In the genomic region with DNA sequence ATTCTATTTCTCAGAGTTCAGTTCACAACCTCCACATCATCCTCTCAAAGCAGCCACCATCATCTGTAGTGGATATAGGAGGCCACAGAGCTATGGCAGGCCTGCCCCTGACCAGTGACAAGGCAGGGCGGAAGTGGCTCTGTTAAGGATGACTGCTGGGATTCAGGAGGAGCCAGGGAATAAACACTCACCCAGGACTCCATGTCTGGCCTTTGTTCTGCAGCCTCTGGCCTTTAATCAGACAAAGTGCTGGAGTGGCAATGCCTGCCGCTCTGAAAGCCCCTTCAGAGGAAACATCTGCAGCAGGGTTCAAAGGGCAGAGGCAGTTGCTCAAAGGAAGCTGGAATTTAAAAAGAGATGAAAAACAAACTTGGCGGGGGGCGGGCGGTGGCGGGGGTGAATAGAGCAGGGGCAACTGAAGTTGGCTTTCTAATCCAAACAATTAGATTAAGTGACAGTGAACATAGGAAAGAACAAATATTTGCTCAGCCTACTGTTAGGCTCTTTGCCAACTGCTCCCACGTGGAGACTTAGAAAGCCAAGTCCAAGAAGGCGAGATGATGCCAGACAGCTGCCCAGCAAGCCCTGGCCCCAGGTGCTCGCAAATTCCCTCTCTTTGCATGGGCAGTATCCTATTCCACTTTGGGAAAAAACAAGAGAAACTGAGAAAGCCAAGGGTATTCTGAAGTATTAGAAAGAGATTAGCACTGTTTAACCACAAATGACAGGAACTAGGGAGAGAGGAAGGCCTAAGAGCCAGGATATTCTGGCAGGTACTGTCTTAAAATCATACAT, we compare ENCODE assay signal across 8 cellular contexts. TPM values are rescaled to one million over a fixed set of nuclear protein-coding genes. Genes with fewer than 3 reads are reported as not detected.
DNase-seq lines count a peak whose midpoint lies in the region; ATAC-seq and TF ChIP-seq lines count a peak whose summit lies in the region.

No MANE protein-coding gene starts in this region.

- peak overlapping the region; percentile 26; the same call in 1 of the 2 replicates for H3K4me2 ChIP-seq in GM23338

- no peaks in the 10 kb centered on the region for H3K9me2 ChIP-seq in GM23338 (ENCODE audit: insufficient read depth)

- H3K9me3 Mint-ChIP-seq in GM23338 = no peaks in the 10 kb centered on the region

- no peak overlapping the region for H3K9ac ChIP-seq in rectal smooth muscle tissue (ENCODE audit: low read length)

- H3K27me3 ChIP-seq in GM23338 (ENCODE audit: insufficient read depth) (peaks cover 11% of the 10 kb centered on the region), rectal smooth muscle tissue (ENCODE audit: control insufficient read depth, insufficient read depth, low read length) (no peaks in the 10 kb centered on the region)

- H3K79me2 ChIP-seq in GM23338 (replicated peaks; ENCODE audit: insufficient read depth) = peaks cover 6% of the 10 kb centered on the region; the same call in 1 of the 2 replicates

- TF ChIP-seq CTCF in GM23338 (conservative IDR thresholded peaks at IDR 0.05; ENCODE audit: low read depth in 2 of 2) = no peak

- H4K20me1 ChIP-seq in GM23338 (replicated peaks; ENCODE audit: insufficient read depth) = no peaks in the 10 kb centered on the region

- H3K4me1 ChIP-seq in GM23338 (ENCODE audit: insufficient read depth) (peaks cover 21% of the 10 kb centered on the region; the same call in 1 of the 2 replicates), rectal smooth muscle tissue (ENCODE audit: control insufficient read depth, insufficient read depth, low read length) (no peaks in the 10 kb centered on the region)

- H3K27me3 Mint-ChIP-seq in GM23338 (ENCODE audit: insufficient read depth, low read depth, poor library complexity) = peaks cover 15% of the 10 kb centered on the region

- DNase-seq in GM23338 (ENCODE audit: low spot score) (no peak), NCI-H2227 (lab: John Stamatoyannopoulos, UW; ENCODE audit: unreplicated experiment) (peak; percentile 86), caudate nucleus (lab: John Stamatoyannopoulos, UW) (peak in 1 of 61 donors; percentile 6), hypothalamus (lab: John Stamatoyannopoulos, UW) (no peak), T1000 (lab: John Stamatoyannopoulos, UW) (no peak)

- H3K4me3 ChIP-seq in GM23338 (no peak overlapping the region), rectal smooth muscle tissue (ENCODE audit: low read length) (no peak overlapping the region)

- H3F3A ChIP-seq in GM23338 (replicated peaks; ENCODE audit: low read depth) = no peaks in the 10 kb centered on the region

- peak; percentile 74 for ATAC-seq in GM23338
- no peak for ATAC-seq in GM21360 (IDR thresholded peaks at IDR 0.05; ENCODE audit: unreplicated experiment)
- no peak for ATAC-seq in activated CD4-positive, CD25-positive, alpha-beta regulatory T cell treated with anti-CD3 and anti-CD28 coated beads, Interleukin-2, amount 50 U/mL, for 24 hours

- no peaks in the 10 kb centered on the region for H3K36me3 Mint-ChIP-seq in GM23338 (ENCODE audit: low read depth)

- H2AFZ ChIP-seq in GM23338 = no peak overlapping the region

- peaks cover 36% of the 10 kb centered on the region for H3K4me1 Mint-ChIP-seq in GM23338

- H3K27ac ChIP-seq in GM23338 (ENCODE audit: low read depth) = no peak overlapping the region
- peak overlapping the region; percentile 28 for H3K27ac ChIP-seq in caudate nucleus (ENCODE audit: low read depth, low read length)
- peak overlapping the region; percentile 33 for H3K27ac ChIP-seq in rectal smooth muscle tissue (ENCODE audit: low read depth, low read length)

- H3K4me3 Mint-ChIP-seq in GM23338 = no peak overlapping the region

- no peak overlapping the region for H3K27ac Mint-ChIP-seq in GM23338

- no peaks in the 10 kb centered on the region for H3K36me3 ChIP-seq in GM23338 (ENCODE audit: insufficient read depth)
- no peaks in the 10 kb centered on the region for H3K36me3 ChIP-seq in rectal smooth muscle tissue (ENCODE audit: control insufficient read depth, insufficient read depth, low read length)

TF ChIP-seq in GM23338, 12 proteins besides CTCF, POLR2A, EP300 and RAD21 (continues in another document):
- TF ChIP-seq NANOG (IDR thresholded peaks at IDR 0.05; ENCODE audit: borderline replicate concordance) = no peak
- TF ChIP-seq ZNF331 (CRISPR knock-in tag; IDR thresholded peaks at IDR 0.05; ENCODE audit: low read depth) = no peak
- TF ChIP-seq EZH2 (IDR thresholded peaks at IDR 0.05; ENCODE audit: low read depth, unreplicated experiment) = no peak
- TF ChIP-seq EZH2phosphoT487 (IDR thresholded peaks at IDR 0.05; ENCODE audit: unreplicated experiment) = no peak
- no peak for TF ChIP-seq JUNB (IDR thresholded peaks at IDR 0.05; ENCODE audit: unreplicated experiment)
- TF ChIP-seq, protein P1, sequence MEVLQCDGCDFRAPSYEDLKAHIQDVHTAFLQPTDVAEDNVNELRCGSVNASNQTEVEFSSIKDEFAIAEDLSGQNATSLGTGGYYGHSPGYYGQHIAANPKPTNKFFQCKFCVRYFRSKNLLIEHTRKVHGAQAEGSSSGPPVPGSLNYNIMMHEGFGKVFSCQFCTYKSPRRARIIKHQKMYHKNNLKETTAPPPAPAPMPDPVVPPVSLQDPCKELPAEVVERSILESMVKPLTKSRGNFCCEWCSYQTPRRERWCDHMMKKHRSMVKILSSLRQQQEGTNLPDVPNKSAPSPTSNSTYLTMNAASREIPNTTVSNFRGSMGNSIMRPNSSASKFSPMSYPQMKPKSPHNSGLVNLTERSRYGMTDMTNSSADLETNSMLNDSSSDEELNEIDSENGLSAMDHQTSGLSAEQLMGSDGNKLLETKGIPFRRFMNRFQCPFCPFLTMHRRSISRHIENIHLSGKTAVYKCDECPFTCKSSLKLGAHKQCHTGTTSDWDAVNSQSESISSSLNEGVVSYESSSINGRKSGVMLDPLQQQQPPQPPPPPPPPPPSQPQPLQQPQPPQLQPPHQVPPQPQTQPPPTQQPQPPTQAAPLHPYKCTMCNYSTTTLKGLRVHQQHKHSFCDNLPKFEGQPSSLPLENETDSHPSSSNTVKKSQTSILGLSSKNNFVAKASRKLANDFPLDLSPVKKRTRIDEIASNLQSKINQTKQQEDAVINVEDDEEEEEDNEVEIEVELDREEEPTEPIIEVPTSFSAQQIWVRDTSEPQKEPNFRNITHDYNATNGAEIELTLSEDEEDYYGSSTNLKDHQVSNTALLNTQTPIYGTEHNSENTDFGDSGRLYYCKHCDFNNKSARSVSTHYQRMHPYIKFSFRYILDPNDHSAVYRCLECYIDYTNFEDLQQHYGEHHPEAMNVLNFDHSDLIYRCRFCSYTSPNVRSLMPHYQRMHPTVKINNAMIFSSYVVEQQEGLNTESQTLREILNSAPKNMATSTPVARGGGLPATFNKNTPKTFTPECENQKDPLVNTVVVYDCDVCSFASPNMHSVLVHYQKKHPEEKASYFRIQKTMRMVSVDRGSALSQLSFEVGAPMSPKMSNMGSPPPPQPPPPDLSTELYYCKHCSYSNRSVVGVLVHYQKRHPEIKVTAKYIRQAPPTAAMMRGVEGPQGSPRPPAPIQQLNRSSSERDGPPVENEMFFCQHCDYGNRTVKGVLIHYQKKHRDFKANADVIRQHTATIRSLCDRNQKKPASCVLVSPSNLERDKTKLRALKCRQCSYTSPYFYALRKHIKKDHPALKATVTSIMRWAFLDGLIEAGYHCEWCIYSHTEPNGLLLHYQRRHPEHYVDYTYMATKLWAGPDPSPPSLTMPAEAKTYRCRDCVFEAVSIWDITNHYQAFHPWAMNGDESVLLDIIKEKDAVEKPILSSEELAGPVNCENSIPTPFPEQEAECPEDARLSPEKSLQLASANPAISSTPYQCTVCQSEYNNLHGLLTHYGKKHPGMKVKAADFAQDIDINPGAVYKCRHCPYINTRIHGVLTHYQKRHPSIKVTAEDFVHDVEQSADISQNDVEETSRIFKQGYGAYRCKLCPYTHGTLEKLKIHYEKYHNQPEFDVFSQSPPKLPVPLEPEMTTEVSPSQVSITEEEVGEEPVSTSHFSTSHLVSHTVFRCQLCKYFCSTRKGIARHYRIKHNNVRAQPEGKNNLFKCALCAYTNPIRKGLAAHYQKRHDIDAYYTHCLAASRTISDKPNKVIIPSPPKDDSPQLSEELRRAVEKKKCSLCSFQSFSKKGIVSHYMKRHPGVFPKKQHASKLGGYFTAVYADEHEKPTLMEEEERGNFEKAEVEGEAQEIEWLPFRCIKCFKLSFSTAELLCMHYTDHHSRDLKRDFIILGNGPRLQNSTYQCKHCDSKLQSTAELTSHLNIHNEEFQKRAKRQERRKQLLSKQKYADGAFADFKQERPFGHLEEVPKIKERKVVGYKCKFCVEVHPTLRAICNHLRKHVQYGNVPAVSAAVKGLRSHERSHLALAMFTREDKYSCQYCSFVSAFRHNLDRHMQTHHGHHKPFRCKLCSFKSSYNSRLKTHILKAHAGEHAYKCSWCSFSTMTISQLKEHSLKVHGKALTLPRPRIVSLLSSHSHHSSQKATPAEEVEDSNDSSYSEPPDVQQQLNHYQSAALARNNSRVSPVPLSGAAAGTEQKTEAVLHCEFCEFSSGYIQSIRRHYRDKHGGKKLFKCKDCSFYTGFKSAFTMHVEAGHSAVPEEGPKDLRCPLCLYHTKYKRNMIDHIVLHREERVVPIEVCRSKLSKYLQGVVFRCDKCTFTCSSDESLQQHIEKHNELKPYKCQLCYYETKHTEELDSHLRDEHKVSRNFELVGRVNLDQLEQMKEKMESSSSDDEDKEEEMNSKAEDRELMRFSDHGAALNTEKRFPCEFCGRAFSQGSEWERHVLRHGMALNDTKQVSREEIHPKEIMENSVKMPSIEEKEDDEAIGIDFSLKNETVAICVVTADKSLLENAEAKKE (CRISPR knock-in tag; IDR thresholded peaks at IDR 0.05) = no peak
- no peak for TF ChIP-seq STAT1 (IDR thresholded peaks at IDR 0.05; ENCODE audit: unreplicated experiment)
- no peak for TF ChIP-seq CREB1 (CRISPR knock-in tag; IDR thresholded peaks at IDR 0.05; ENCODE audit: low read depth)

RNA-seq across cellular contexts. Expression of a gene that starts 5.5 kb away (rescaled TPM):
- 24.4 and 27.2 TPM in 2 replicates for total RNA-seq in GM23338 (2014; rRNA removed; shearing (Covaris generic))
- polyA plus RNA-seq in GM23338 (2016; fragmentation: Nextera tagmentation; extraction: Ambion mirVana) = 17.8 and 18.7 TPM in 2 replicates

RNA-seq across cellular contexts. Expression of a gene that starts 34.7 kb away (rescaled TPM):
- not detected in 2 replicates for total RNA-seq in GM23338 (2014; rRNA removed; shearing (Covaris generic))
- not detected in 2 replicates for polyA plus RNA-seq in GM23338 (2016; fragmentation: Nextera tagmentation; extraction: Ambion mirVana)

RNA-seq across cellular contexts. Expression of a gene that starts 37.1 kb away (rescaled TPM):
- 101 and 120 TPM in 2 replicates for total RNA-seq in GM23338 (2014; rRNA removed; shearing (Covaris generic))
- 154 and 165 TPM in 2 replicates for polyA plus RNA-seq in GM23338 (2016; fragmentation: Nextera tagmentation; extraction: Ambion mirVana)

RNA-seq across cellular contexts. Expression of a gene that starts 48.9 kb away (rescaled TPM):
- total RNA-seq in GM23338 (2014; rRNA removed; shearing (Covaris generic)) = 0.50 and 1.8 TPM in 2 replicates
- polyA plus RNA-seq in GM23338 (2016; fragmentation: Nextera tagmentation; extraction: Ambion mirVana) = 0.35 and 0.89 TPM in 2 replicates
